ENCODE assay signal across 29 cellular contexts in the genomic region with DNA sequence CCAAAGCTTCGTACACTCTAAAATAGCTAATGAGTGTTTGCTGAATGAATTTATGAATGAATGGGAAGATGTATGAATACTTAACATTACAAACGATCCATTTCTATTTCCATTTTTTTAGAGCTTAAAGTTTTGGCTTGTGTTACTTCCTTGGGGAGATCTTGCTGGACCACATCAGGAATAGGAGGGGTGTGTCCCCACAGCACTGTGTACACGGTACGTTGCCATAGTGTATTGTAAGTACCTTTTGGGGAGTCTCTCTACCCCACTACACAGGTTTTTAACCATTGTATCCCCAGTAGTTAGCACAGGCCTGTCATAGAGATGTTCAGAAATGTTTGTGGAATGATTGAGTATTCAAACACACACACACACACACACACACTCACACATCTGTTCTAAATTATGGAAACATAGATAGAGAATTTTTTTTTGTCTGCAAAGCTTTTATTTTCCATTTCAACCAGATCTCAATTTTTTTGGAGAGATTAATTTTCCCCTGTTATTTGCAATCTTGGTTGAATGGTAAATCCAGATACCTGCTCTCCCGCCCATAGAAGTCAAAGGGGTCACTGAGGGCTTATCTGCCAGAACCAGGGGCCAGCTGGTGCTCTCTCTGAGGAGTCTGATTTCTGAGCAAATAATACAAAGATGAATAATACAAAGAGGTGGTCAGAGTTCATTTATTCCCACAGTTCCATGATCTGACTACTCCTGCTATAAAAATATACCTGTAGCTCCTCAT.
"Had no signal": no experiment of that assay in that cellular context is flagged by ENCODE, and none has a peak within 500 bp of the region (broad histone marks: within the 10 kb centered on the region; RNA-seq: fewer than 3 reads in every experiment).

No MANE protein-coding gene starts in this region.

- ATAC-seq: activated CD8-positive, alpha-beta memory T cell treated with anti-CD3 and anti-CD28 coated beads, Interleukin-2, amount 10 ng/mL, durations not matched to agents 7 days and 5 days; activated naive CD4-positive, alpha-beta T cell treated with anti-CD3 and anti-CD28 coated beads, Interleukin-2, amount 50 U/mL, for 72 hours; activated naive CD8-positive, alpha-beta T cell treated with anti-CD3 and anti-CD28 coated beads, Interleukin-2, amount 50 U/mL, for 24 hours; WTC11 had no signal

- H3K4me3 Mint-ChIP-seq: activated CD8-positive, alpha-beta memory T cell treated with anti-CD3 and anti-CD28 coated beads, Interleukin-2, amount 10 ng/mL, durations not matched to agents 7 days and 5 days; activated naive CD8-positive, alpha-beta T cell treated with anti-CD3 and anti-CD28 coated beads, Interleukin-2, amount 50 U/mL, for 24 hours; activated T-cell treated with anti-CD3 and anti-CD28 coated beads, Interleukin-2, amount 50 U/mL, for 24 hours; brain; IgD-negative memory B cell; WTC11 had no signal

- H3K36me3 Mint-ChIP-seq: activated CD8-positive, alpha-beta memory T cell treated with anti-CD3 and anti-CD28 coated beads, Interleukin-2, amount 10 ng/mL, durations not matched to agents 7 days and 5 days; activated naive CD4-positive, alpha-beta T cell treated with anti-CD3 and anti-CD28 coated beads, Interleukin-2, amount 50 U/mL, for 72 hours; brain; IgD-negative memory B cell; WTC11 had no signal

- H3K9me3 ChIP-seq: Peyer's patch, SJSA1 had no signal

- H3K4me3 ChIP-seq: cardiac muscle cell, Peyer's patch, SJSA1 had no signal

- H3K27me3 ChIP-seq: cardiac muscle cell, Peyer's patch, SJSA1 had no signal

- H3K4me2 ChIP-seq: KMS-11 had no signal

- H3K27ac ChIP-seq: cardiac muscle cell, KMS-11, Peyer's patch, RWPE1, SJSA1 had no signal

- DNase-seq: activated CD4-positive, alpha-beta T cell treated with anti-CD3 and anti-CD28 coated beads for 48 hours; activated CD4-positive, alpha-beta T cell treated with anti-CD3 and anti-CD28 coated beads, Interleukin-2, amount 50 U/mL, for 4 hours; activated CD4-positive, CD25-positive, alpha-beta regulatory T cell treated with anti-CD3 and anti-CD28 coated beads, Interleukin-2, amount 50 U/mL, for 72 hours; activated CD8-positive, alpha-beta memory T cell treated with anti-CD3 and anti-CD28 coated beads, Interleukin-2, amount 10 ng/mL, durations not matched to agents 7 days and 5 days; activated effector memory CD4-positive, alpha-beta T cell treated with anti-CD3 and anti-CD28 coated beads, Interleukin-2, amount 50 U/mL, for 16 hours; activated naive CD4-positive, alpha-beta T cell treated with Interleukin-2 at 50 U/mL for 16 hours; activated naive CD8-positive, alpha-beta T cell treated with anti-CD3 and anti-CD28 coated beads, Interleukin-2, amount 50 U/mL, for 24 hours; activated T-cell treated with anti-CD3 and anti-CD28 coated beads, Interleukin-2, amount 50 U/mL, for 24 hours; amniotic stem cell; cerebellar nuclear complex; NCI-H1105; NCI-H1436; NCI-H1694 treated with DMSO at 0.1 percent for 48 hours; NCI-H2029 treated with DMSO at 0.1 percent for 48 hours; NCI-H446; NCI-H524; NCI-H748 treated with DMSO at 0.1 percent for 48 hours; Peyer's patch; SHP77; T-helper 2 cell; T1000 had no signal

- H3K4me1 Mint-ChIP-seq: activated CD8-positive, alpha-beta memory T cell treated with anti-CD3 and anti-CD28 coated beads, Interleukin-2, amount 10 ng/mL, durations not matched to agents 7 days and 5 days; activated naive CD8-positive, alpha-beta T cell treated with anti-CD3 and anti-CD28 coated beads, Interleukin-2, amount 50 U/mL, for 24 hours; brain; IgD-negative memory B cell had no signal

- H3K9me3 Mint-ChIP-seq: activated naive CD4-positive, alpha-beta T cell treated with anti-CD3 and anti-CD28 coated beads, Interleukin-2, amount 50 U/mL, for 72 hours; activated naive CD8-positive, alpha-beta T cell treated with anti-CD3 and anti-CD28 coated beads, Interleukin-2, amount 50 U/mL, for 24 hours; activated T-cell treated with anti-CD3 and anti-CD28 coated beads, Interleukin-2, amount 50 U/mL, for 24 hours had no signal

- H3K27ac Mint-ChIP-seq: activated CD8-positive, alpha-beta memory T cell treated with anti-CD3 and anti-CD28 coated beads, Interleukin-2, amount 10 ng/mL, durations not matched to agents 7 days and 5 days; activated naive CD4-positive, alpha-beta T cell treated with anti-CD3 and anti-CD28 coated beads, Interleukin-2, amount 50 U/mL, for 72 hours; activated naive CD8-positive, alpha-beta T cell treated with anti-CD3 and anti-CD28 coated beads, Interleukin-2, amount 50 U/mL, for 24 hours; activated T-cell treated with anti-CD3 and anti-CD28 coated beads, Interleukin-2, amount 50 U/mL, for 24 hours; brain; IgD-negative memory B cell; WTC11 had no signal

- H3K27me3 Mint-ChIP-seq: activated CD8-positive, alpha-beta memory T cell treated with anti-CD3 and anti-CD28 coated beads, Interleukin-2, amount 10 ng/mL, durations not matched to agents 7 days and 5 days; activated naive CD8-positive, alpha-beta T cell treated with anti-CD3 and anti-CD28 coated beads, Interleukin-2, amount 50 U/mL, for 24 hours; activated T-cell treated with anti-CD3 and anti-CD28 coated beads, Interleukin-2, amount 50 U/mL, for 24 hours; brain; IgD-negative memory B cell had no signal

- H3K9ac ChIP-seq: KMS-11 had no signal

- H3K36me3 ChIP-seq: cardiac muscle cell, Peyer's patch, SJSA1 had no signal

- H3K4me1 ChIP-seq: Peyer's patch, SJSA1 had no signal
